In the genomic region with DNA sequence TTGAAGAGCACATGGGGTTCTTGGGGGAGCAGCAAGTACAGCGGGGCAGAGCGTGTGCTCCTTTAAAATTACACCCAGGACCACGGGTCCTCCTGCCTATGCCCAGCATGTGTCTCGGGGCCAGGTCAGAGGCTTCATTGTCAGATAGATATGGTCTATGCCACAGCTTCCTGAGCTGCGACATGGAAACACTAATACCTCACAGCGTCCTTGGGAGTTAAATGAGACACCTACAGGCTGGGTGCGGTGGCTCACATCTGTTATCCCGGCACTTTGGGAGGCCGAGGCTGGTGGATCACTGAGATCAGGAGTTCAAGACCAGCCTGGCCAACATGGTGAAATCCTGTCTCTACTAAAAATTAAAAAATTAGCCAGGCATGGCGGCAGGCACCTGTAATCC, we compare ENCODE assay signal across 19 cellular contexts.
A peak's percentile ranks its signal among the peaks of the same experiment; 100 is the strongest.
DNase-seq lines count a peak whose midpoint lies in the region; ATAC-seq and TF ChIP-seq lines count a peak whose summit lies in the region.
"Had no signal": no experiment of that assay in that cellular context is flagged by ENCODE, and none has a peak within 500 bp of the region (broad histone marks: within the 10 kb centered on the region; RNA-seq: fewer than 3 reads in every experiment).

No MANE protein-coding gene starts in this region.

- 56 to 67% (median 62%) methylated on average over 9 to 10 of the region's 10 CpGs for WGBS in adrenal gland, 4 donors
- 89 to 95% methylated on average over 7 to 10 of the region's 10 CpGs for WGBS in endodermal cell (ENCODE audit: insufficient coverage in 1 of 2, insufficient read length in 1 of 2), 2 experiments
- WGBS in hepatocyte (ENCODE audit: low lambda C conversion rate, missing lambda C conversion rate), result 90% methylated on average over 10 of the region's 10 CpGs

- H3K36me3 ChIP-seq in GM23338 (ENCODE audit: insufficient read depth), result no peaks in the 10 kb centered on the region
- no peaks in the 10 kb centered on the region for H3K36me3 ChIP-seq in HCT116 (ENCODE audit: control insufficient read depth in 1 of 2, insufficient read depth in 2 of 2, low read length in 2 of 2)
- no peaks in the 10 kb centered on the region for H3K36me3 ChIP-seq in adrenal gland (replicated peaks in 1 of 2)
- no peaks in the 10 kb centered on the region for H3K36me3 ChIP-seq in endodermal cell (ENCODE audit: control insufficient read depth, insufficient read depth, low read length)
- H3K36me3 ChIP-seq in hepatocyte (replicated peaks; ENCODE audit: insufficient read depth, low read depth), result no peaks in the 10 kb centered on the region
- H3K36me3 ChIP-seq: BLaER1 treated with 17β-estradiol and CSF1 and Interleukin-3, amounts not matched to agents 10 nM and 100 nM had no signal

- H3K27ac ChIP-seq in GM23338 (ENCODE audit: low read depth) (no peak overlapping the region), HCT116 (ENCODE audit: low read depth, low read length) (no peak overlapping the region), adrenal gland (peak overlapping the region in 1 of 5 donors; percentile 23), endodermal cell (ENCODE audit: low read depth, low read length) (no peak overlapping the region), hepatocyte (no peak overlapping the region)
- H3K27ac ChIP-seq: BLaER1 treated with 17β-estradiol and CSF1 and Interleukin-3, amounts not matched to agents 10 nM and 100 nM; C4-2B had no signal

- TF ChIP-seq CTCF in GM23338 (conservative IDR thresholded peaks at IDR 0.05; ENCODE audit: low read depth in 2 of 2) (peak; percentile 14 to 16; a peak in 1 of 4 replicates), HCT116 (IDR thresholded peaks at IDR 0.05 in 2 of 3, conservative IDR thresholded peaks at IDR 0.05 in 1 of 3; ENCODE audit: borderline replicate concordance in 1 of 3, insufficient read depth in 1 of 3, low read depth in 2 of 3, low read length in 2 of 3) (no peak), adrenal gland (IDR thresholded peaks at IDR 0.05) (no peak), endodermal cell (conservative IDR thresholded peaks at IDR 0.05) (peak; percentile 36), hepatocyte (IDR thresholded peaks at IDR 0.05; ENCODE audit: poor library complexity) (no peak)

- H3K4me1 ChIP-seq in GM23338 (ENCODE audit: insufficient read depth), result no peaks in the 10 kb centered on the region
- H3K4me1 ChIP-seq in HCT116 (ENCODE audit: control insufficient read depth in 1 of 2, insufficient read depth in 2 of 2, low read length in 2 of 2), result no peaks in the 10 kb centered on the region
- H3K4me1 ChIP-seq in adrenal gland (replicated peaks in 1 of 2), result peaks cover 0 to 14% of the 10 kb centered on the region in 2 donors
- H3K4me1 ChIP-seq in endodermal cell (ENCODE audit: control insufficient read depth, insufficient read depth, low read length), result no peaks in the 10 kb centered on the region
- H3K4me1 ChIP-seq in hepatocyte (ENCODE audit: insufficient read depth), result no peaks in the 10 kb centered on the region
- H3K4me1 ChIP-seq: Caco-2 had no signal

- intact Hi-C loops in HCT116 (cut with micrococcal nuclease), result no loop called here
- intact Hi-C loops in adrenal gland (cut with DNase I), result no loop called here

- H3K4me3 ChIP-seq in GM23338 (no peak overlapping the region), HCT116 (replicated peaks in 1 of 2; ENCODE audit: low read depth in 1 of 2, low read length in 2 of 2) (no peak overlapping the region), adrenal gland (no peak overlapping the region), endodermal cell (ENCODE audit: low read length) (no peak overlapping the region), hepatocyte (no peak overlapping the region)
- H3K4me3 ChIP-seq: BLaER1 treated with 17β-estradiol and CSF1 and Interleukin-3, amounts not matched to agents 10 nM and 100 nM had no signal

- no peak overlapping the region for H3K9ac ChIP-seq in HCT116 (ENCODE audit: low read length)
- H3K9ac ChIP-seq in endodermal cell (ENCODE audit: extremely low read depth, low read length, poor library complexity, severe bottlenecking), result no peak overlapping the region
- H3K9ac ChIP-seq: BLaER1 treated with 17β-estradiol and CSF1 and Interleukin-3, amounts not matched to agents 10 nM and 100 nM had no signal

- H3K4me3 Mint-ChIP-seq in GM23338 (no peak overlapping the region), endodermal cell (no peak overlapping the region)
- H3K4me3 Mint-ChIP-seq: B cell; CD4-positive, alpha-beta T cell; CD8-positive, alpha-beta T cell had no signal

- H3K36me3 Mint-ChIP-seq in GM23338 (ENCODE audit: low read depth) (no peaks in the 10 kb centered on the region), endodermal cell (ENCODE audit: low read depth) (no peaks in the 10 kb centered on the region)
- H3K36me3 Mint-ChIP-seq: CD8-positive, alpha-beta T cell had no signal

- H3K4me2 ChIP-seq in GM23338 (no peak overlapping the region), HCT116 (ENCODE audit: low read length) (no peak overlapping the region), hepatocyte (no peak overlapping the region)
- H3K4me2 ChIP-seq: BLaER1 treated with 17β-estradiol and CSF1 and Interleukin-3, amounts not matched to agents 10 nM and 100 nM had no signal

- no peak for TF ChIP-seq POLR2A in HCT116 (IDR thresholded peaks at IDR 0.05; ENCODE audit: borderline replicate concordance, extremely low read depth, insufficient read depth, insufficient read length)
- no peak for TF ChIP-seq POLR2A in adrenal gland (IDR thresholded peaks at IDR 0.05)

- no peak; the same call in 2 of the 3 replicates for ATAC-seq in GM23338
- 0 out of 2 replicates have a peak, but pooled peaks have one; percentile 47 for ATAC-seq in HCT116
- ATAC-seq: CD8-positive, alpha-beta T cell had no signal

- H3K27me3 Mint-ChIP-seq in GM23338 (ENCODE audit: insufficient read depth, low read depth, poor library complexity), result peaks cover 4% of the 10 kb centered on the region
- H3K27me3 Mint-ChIP-seq in endodermal cell (ENCODE audit: insufficient read depth), result no peaks in the 10 kb centered on the region
- H3K27me3 Mint-ChIP-seq: B cell; CD4-positive, alpha-beta T cell had no signal

- H3K9me3 ChIP-seq in HCT116 (ENCODE audit: control insufficient read depth in 1 of 2, insufficient read depth in 1 of 2, low read depth in 1 of 2, low read length in 2 of 2), result no peaks in the 10 kb centered on the region
- H3K9me3 ChIP-seq in adrenal gland (replicated peaks in 1 of 3), result no peaks in the 10 kb centered on the region
- H3K9me3 ChIP-seq in endodermal cell (ENCODE audit: control insufficient read depth, low read length), result no peaks in the 10 kb centered on the region
- H3K9me3 ChIP-seq in hepatocyte (ENCODE audit: low read depth), result no peaks in the 10 kb centered on the region
- H3K9me3 ChIP-seq: BLaER1 treated with 17β-estradiol and CSF1 and Interleukin-3, amounts not matched to agents 10 nM and 100 nM; Caco-2 had no signal

- H3K79me2 ChIP-seq in GM23338 (replicated peaks; ENCODE audit: insufficient read depth) (no peaks in the 10 kb centered on the region), HCT116 (ENCODE audit: insufficient read depth, low read length) (no peaks in the 10 kb centered on the region), hepatocyte (no peaks in the 10 kb centered on the region)

- no peaks in the 10 kb centered on the region for H4K20me1 ChIP-seq in GM23338 (replicated peaks; ENCODE audit: insufficient read depth)
- no peaks in the 10 kb centered on the region for H4K20me1 ChIP-seq in HCT116 (ENCODE audit: insufficient read depth)
- H4K20me1 ChIP-seq in hepatocyte (ENCODE audit: insufficient read depth, poor library complexity, severe bottlenecking), result no peaks in the 10 kb centered on the region
- H4K20me1 ChIP-seq: BLaER1 treated with 17β-estradiol and CSF1 and Interleukin-3, amounts not matched to agents 10 nM and 100 nM had no signal

- H3K27ac Mint-ChIP-seq in GM23338 (no peak overlapping the region), endodermal cell (no peak overlapping the region)
- H3K27ac Mint-ChIP-seq: B cell; CD4-positive, alpha-beta T cell; CD8-positive, alpha-beta T cell had no signal

- RAD21 ChIA-PET in HCT116 (lab: Charles Lee; ENCODE audit: low non-redundant PET in 1 of 2, low total read pairs in 2 of 2, uncharacterized antibody in 2 of 2, unreplicated experiment in 2 of 2), result no interaction called here

- no TSS peak for BruUV-seq in HCT116 (replicated peaks; lab: Mats Ljungman, UMichigan)

- H3K9me2 ChIP-seq in GM23338 (ENCODE audit: insufficient read depth) (0 out of 2 replicates have a peak, but pooled peaks cover 4% of the 10 kb centered on the region), HCT116 (ENCODE audit: insufficient read depth) (no peaks in the 10 kb centered on the region), hepatocyte (replicated peaks; ENCODE audit: insufficient read depth) (no peaks in the 10 kb centered on the region)

- H3K9me3 Mint-ChIP-seq in GM23338, result no peaks in the 10 kb centered on the region
- H3K9me3 Mint-ChIP-seq in endodermal cell, result no peaks in the 10 kb centered on the region
- H3K9me3 Mint-ChIP-seq: CD4-positive, alpha-beta T cell; CD8-positive, alpha-beta T cell had no signal

- POLR2A ChIA-PET in HCT116 (lab: Charles Lee), result no interaction called here

- no peak for DNase-seq in GM23338 (ENCODE audit: low spot score)
- DNase-seq in HCT116 (ENCODE audit: low read depth, low spot score), result no peak
- DNase-seq in adrenal gland, result peak in 4 of 7 donors; percentile 33 to 54 (median 34)
- no peak for DNase-seq in endodermal cell
- DNase-seq in NCI-H2107 treated with DMSO at 0.1 percent for 48 hours (lab: John Stamatoyannopoulos, UW; ENCODE audit: unreplicated experiment), result no peak
- DNase-seq in iPS-NIHi11 (ENCODE audit: low spot score), result no peak
- no peak for DNase-seq in AML-193 (lab: John Stamatoyannopoulos, UW)
- no peak for DNase-seq in hepatocyte (ENCODE audit: low spot score)
- DNase-seq: 8988T; ACHN; Caco-2; Calu3; CD4-positive, alpha-beta T cell; CD8-positive, alpha-beta T cell; DMS79 treated with DMSO at 0.1 percent for 48 hours; GF-D8 had no signal

- H2AFZ ChIP-seq in GM23338, result no peak overlapping the region
- no peak overlapping the region for H2AFZ ChIP-seq in HCT116 (ENCODE audit: low read depth, low read length, poor library complexity, severe bottlenecking)
- no peak overlapping the region for H2AFZ ChIP-seq in hepatocyte

- H3F3A ChIP-seq in GM23338 (replicated peaks; ENCODE audit: low read depth), result no peaks in the 10 kb centered on the region

- H3K4me1 Mint-ChIP-seq in GM23338, result peaks cover 16% of the 10 kb centered on the region
- H3K4me1 Mint-ChIP-seq in endodermal cell, result peaks cover 10% of the 10 kb centered on the region
- H3K4me1 Mint-ChIP-seq: B cell had no signal

- H3K27me3 ChIP-seq in GM23338 (ENCODE audit: insufficient read depth) (no peaks in the 10 kb centered on the region), HCT116 (ENCODE audit: insufficient read depth, low read length) (no peaks in the 10 kb centered on the region), adrenal gland (no peaks in the 10 kb centered on the region), endodermal cell (ENCODE audit: control insufficient read depth, insufficient read depth, low read length, poor library complexity, severe bottlenecking) (no peaks in the 10 kb centered on the region), hepatocyte (no peaks in the 10 kb centered on the region)
- H3K27me3 ChIP-seq: BLaER1 treated with 17β-estradiol and CSF1 and Interleukin-3, amounts not matched to agents 10 nM and 100 nM had no signal

- CTCF ChIA-PET in HCT116 (lab: Charles Lee), result no interaction called here

- no peak for TF ChIP-seq RAD21 in HCT116 (IDR thresholded peaks at IDR 0.05; ENCODE audit: low read depth)

TF ChIP-seq in HCT116, 20 proteins besides CTCF, POLR2A, EP300 and RAD21 (continues in another document):
- TF ChIP-seq SIN3A (IDR thresholded peaks at IDR 0.05; ENCODE audit: low read depth), result no peak

Comparison
In these comparisons a context has a peak if more than half of its experiments do, and no peak if none do; other contexts are left out.
1. DNase-seq: peak in adrenal gland (4 of 7); none in GM23338 (single experiment), HCT116 (single experiment), endodermal cell (single experiment), NCI-H2107 treated with DMSO at 0.1 percent for 48 hours (single experiment), iPS-NIHi11 (single experiment), AML-193 (0 of 2) and hepatocyte (single experiment).
2. CTCF ChIP-seq: peak in GM23338 (2 of 2) and endodermal cell (single experiment); none in HCT116 (0 of 3), adrenal gland (0 of 6) and hepatocyte (single experiment).